1 cellular context compared by ENCODE assay signal in the genomic region with DNA sequence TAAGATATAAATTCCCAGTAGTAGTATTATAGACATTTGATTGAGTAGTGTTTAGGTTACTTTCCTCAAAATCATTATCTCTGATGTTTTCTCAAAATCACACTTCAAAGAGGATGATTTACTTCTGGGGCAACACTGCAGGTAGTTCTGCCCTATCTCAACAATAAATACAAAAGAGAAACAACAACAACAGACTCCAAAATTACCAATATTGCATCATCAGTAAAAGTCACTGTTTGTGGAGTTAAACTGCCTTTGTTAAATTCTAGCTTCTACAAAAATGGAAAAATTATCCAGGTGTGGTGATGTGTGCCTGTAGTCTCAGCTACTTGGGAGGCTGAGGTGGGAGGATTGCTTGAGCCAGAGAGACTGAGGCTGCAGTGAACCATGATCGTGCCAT.
TF ChIP-seq lines count a peak whose summit lies in the region.

No MANE protein-coding gene starts in this region.

TF ChIP-seq in HepG2, 621 proteins besides CTCF, POLR2A, EP300 and RAD21 (continued from another document):
- TF ChIP-seq ZIK1 (CRISPR knock-in tag; IDR thresholded peaks at IDR 0.05; ENCODE audit: borderline replicate concordance, low read depth) (no peak), MTA1 (CRISPR knock-in tag; IDR thresholded peaks at IDR 0.05; ENCODE audit: borderline replicate concordance) (no peak), HOXA9 (CRISPR knock-in tag; IDR thresholded peaks at IDR 0.05; ENCODE audit: borderline replicate concordance) (no peak), CEBPB (IDR thresholded peaks at IDR 0.05; ENCODE audit: borderline replicate concordance, low read depth, low read length) (peak; percentile 22; the same call in 1 of the 2 replicates), ATF7 (IDR thresholded peaks at IDR 0.05) (peak; percentile 61), ATF7 (CRISPR knock-in tag; IDR thresholded peaks at IDR 0.05) (no peak)
